Comparison of ENCODE assay signal across 21 cellular contexts in genomic region chr4:84826681-84827080, GRCh38.
A peak's percentile ranks its signal among the peaks of the same experiment; 100 is the strongest.
DNase-seq lines count a peak whose midpoint lies in the region; TF ChIP-seq lines count a peak whose summit lies in the region.
"Had no signal": no experiment of that assay in that cellular context is flagged by ENCODE, and none has a peak within 500 bp of the region (broad histone marks: within the 10 kb centered on the region; RNA-seq: fewer than 3 reads in every experiment).

No MANE protein-coding gene starts in this region.

- TF ChIP-seq CTCF in A673 (conservative IDR thresholded peaks at IDR 0.05; ENCODE audit: low read depth, low read length) (no peak), fibroblast of villous mesenchyme (IDR thresholded peaks at IDR 0.05; ENCODE audit: insufficient read depth, low read depth, low read length) (no peak)

- CTCF ChIA-PET in A673 (lab: Charles Lee): no interaction called here

- no peaks in the 10 kb centered on the region for H3K27me3 ChIP-seq in A673 (replicated peaks; ENCODE audit: insufficient read depth, low read depth, low read length, poor library complexity)
- H3K27me3 ChIP-seq: SJSA1 had no signal

- intact Hi-C loops in A673 (cut with micrococcal nuclease; ENCODE audit: unreplicated experiment): no loop called here

- H3K4me1 ChIP-seq in A673 (ENCODE audit: insufficient read depth, low read length, poor library complexity, severe bottlenecking): no peaks in the 10 kb centered on the region
- H3K4me1 ChIP-seq: SJSA1 had no signal

- in situ Hi-C loops in G401 (cut with HindIII; ENCODE audit: low sequenced_read_pairs): no loop called here

- no peaks in the 10 kb centered on the region for H3K36me3 ChIP-seq in A673 (ENCODE audit: insufficient read depth, low read length, poor library complexity, severe bottlenecking)

- no peak overlapping the region for H3K27ac ChIP-seq in A673 (ENCODE audit: low read depth, low read length, poor library complexity, severe bottlenecking)
- H3K27ac ChIP-seq: C4-2B, HL-60, SJSA1 had no signal

- POLR2A ChIA-PET in A673 (lab: Charles Lee; ENCODE audit: low non-redundant PET): no interaction called here

- no TSS peak for BruUV-seq in A673 (replicated peaks; lab: Mats Ljungman, UMichigan)

- DNase-seq in A673 (ENCODE audit: low spot score): peak; percentile 1
- peak; percentile 80 for DNase-seq in G401 (ENCODE audit: low spot score)
- DNase-seq in NCI-H82 treated with DMSO at 0.1 percent for 48 hours (lab: John Stamatoyannopoulos, UW; ENCODE audit: unreplicated experiment): peak; percentile 60
- peak; percentile 77 for DNase-seq in fibroblast of villous mesenchyme (ENCODE audit: low read depth)
- no peak for DNase-seq in LoVo (ENCODE audit: low spot score)
- DNase-seq in activated CD4-positive, alpha-beta T cell treated with anti-CD3 and anti-CD28 coated beads, Interleukin-2, amount 50 U/mL, for 4 hours: no peak
- no peak for DNase-seq in GM03348 (ENCODE audit: low spot score)
- no peak for DNase-seq in NCI-H510A (lab: John Stamatoyannopoulos, UW)
- DNase-seq: Calu3; CD8-positive, alpha-beta memory T cell; DND-41; H9; HFFc6; KG1; NCI-H1105 treated with DMSO at 0.1 percent for 48 hours; NCI-H2029 treated with DMSO at 0.1 percent for 48 hours; NCI-H2227 treated with DMSO at 0.1 percent for 48 hours; SW 1271 had no signal

- no peak overlapping the region for H3K4me3 ChIP-seq in A673 (ENCODE audit: low read depth, low read length, poor library complexity, severe bottlenecking)
- no peak overlapping the region for H3K4me3 ChIP-seq in fibroblast of villous mesenchyme (ENCODE audit: low read depth, low read length)
- H3K4me3 ChIP-seq: SJSA1 had no signal

- H3K9me3 ChIP-seq in A673 (ENCODE audit: low read depth, low read length, poor library complexity, severe bottlenecking): no peaks in the 10 kb centered on the region
- H3K9me3 ChIP-seq: SJSA1 had no signal

Comparison
In these comparisons a context has a peak if more than half of its experiments do, and no peak if none do; other contexts are left out.
1. DNase-seq: peak in A673 (single experiment), G401 (single experiment), NCI-H82 treated with DMSO at 0.1 percent for 48 hours (single experiment) and fibroblast of villous mesenchyme (single experiment); none in LoVo (single experiment), activated CD4-positive, alpha-beta T cell treated with anti-CD3 and anti-CD28 coated beads, Interleukin-2, amount 50 U/mL, for 4 hours (0 of 2), GM03348 (single experiment) and NCI-H510A (single experiment).